16 cellular contexts compared by ENCODE assay signal in genomic region chr1:8194481-8195227, GRCh38.
DNase-seq lines count a peak whose midpoint lies in the region; ATAC-seq and TF ChIP-seq lines count a peak whose summit lies in the region.
"Had no signal": no experiment of that assay in that cellular context is flagged by ENCODE, and none has a peak within 500 bp of the region (broad histone marks: within the 10 kb centered on the region; RNA-seq: fewer than 3 reads in every experiment).

No MANE protein-coding gene starts in this region.

- H3K27me3 Mint-ChIP-seq in immature natural killer cell (ENCODE audit: low read depth in 3 of 3) = peaks cover 0 to 1% (median 0%) of the 10 kb centered on the region in 3 donors

- H3K4me3 Mint-ChIP-seq in immature natural killer cell = no peak overlapping the region
- H3K4me3 Mint-ChIP-seq: activated naive CD4-positive, alpha-beta T cell treated with anti-CD3 and anti-CD28 coated beads for 36 hours; memory B cell had no signal

- no peaks in the 10 kb centered on the region for H3K36me3 ChIP-seq in thoracic aorta
- H3K36me3 ChIP-seq: stomach had no signal

- no peak for ATAC-seq in thoracic aorta (ENCODE audit: insufficient number of reproducible peaks, low FRiP score, low read depth)
- ATAC-seq in HG02973 (IDR thresholded peaks at IDR 0.05; ENCODE audit: unreplicated experiment) = no peak

- TF ChIP-seq CTCF in RWPE1 (conservative IDR thresholded peaks at IDR 0.05; ENCODE audit: low read depth) (no peak), fibroblast of pulmonary artery (IDR thresholded peaks at IDR 0.05; ENCODE audit: low read length, missing control alignments) (no peak), thoracic aorta (IDR thresholded peaks at IDR 0.05) (no peak)

- no peaks in the 10 kb centered on the region for H3K9me3 Mint-ChIP-seq in immature natural killer cell
- H3K9me3 Mint-ChIP-seq: activated naive CD4-positive, alpha-beta T cell treated with anti-CD3 and anti-CD28 coated beads for 36 hours; memory B cell had no signal

- no peaks in the 10 kb centered on the region for H3K9me3 ChIP-seq in thoracic aorta
- H3K9me3 ChIP-seq: stomach had no signal

- DNase-seq in NCI-H2029 (lab: John Stamatoyannopoulos, UW) (peak; percentile 28), NCI-H2029 treated with DMSO at 0.1 percent for 48 hours (lab: John Stamatoyannopoulos, UW) (no peak), RWPE1 (ENCODE audit: low spot score) (peak; percentile 35), fibroblast of pulmonary artery (ENCODE audit: low read depth) (peak; percentile 26), thoracic aorta (ENCODE audit: low spot score) (no peak), HuH-7 (ENCODE audit: low spot score) (no peak), immature natural killer cell (no peak)
- DNase-seq: ACHN; activated naive CD4-positive, alpha-beta T cell treated with anti-CD3 and anti-CD28 coated beads for 36 hours; GDM1; NCI-H1048; NCI-H82; stimulated activated CD4-positive, alpha-beta T cell treated with anti-CD3 and anti-CD28 coated beads, Interleukin-4, amount 100 ng/mL, for 4 hours; stomach had no signal

- CTCF ChIA-PET in RWPE1 (lab: Yijun Ruan, JAX) = no interaction called here

- POLR2A ChIA-PET in RWPE1 (lab: Yijun Ruan, JAX; ENCODE audit: low non-redundant PET) = no interaction called here

- H3K4me3 ChIP-seq in fibroblast of pulmonary artery (replicated peaks; ENCODE audit: low read depth, low read length) (no peak overlapping the region), thoracic aorta (no peak overlapping the region)
- H3K4me3 ChIP-seq: stomach had no signal

- H3K27ac ChIP-seq in RWPE1 = peak overlapping the region; percentile 99
- H3K27ac ChIP-seq in thoracic aorta = peak overlapping the region; percentile 43 to 65
- H3K27ac ChIP-seq: stomach had no signal

- H3K27me3 ChIP-seq in thoracic aorta (replicated peaks; ENCODE audit: insufficient read depth) = no peaks in the 10 kb centered on the region
- H3K27me3 ChIP-seq: stomach had no signal

- no peaks in the 10 kb centered on the region for H3K4me1 Mint-ChIP-seq in immature natural killer cell
- H3K4me1 Mint-ChIP-seq: memory B cell had no signal

- no peaks in the 10 kb centered on the region for H3K36me3 Mint-ChIP-seq in immature natural killer cell
- H3K36me3 Mint-ChIP-seq: memory B cell had no signal

- H3K27ac Mint-ChIP-seq in immature natural killer cell = no peak overlapping the region
- H3K27ac Mint-ChIP-seq: activated naive CD4-positive, alpha-beta T cell treated with anti-CD3 and anti-CD28 coated beads for 36 hours; memory B cell had no signal

- H3K4me1 ChIP-seq in thoracic aorta (ENCODE audit: control insufficient read depth in 1 of 2, low read depth in 2 of 2) = peaks cover 17 to 53% of the 10 kb centered on the region in 2 donors

Comparison
In these comparisons a context has a peak if more than half of its experiments do, and no peak if none do; other contexts are left out.
1. DNase-seq: peak in NCI-H2029 (single experiment), RWPE1 (single experiment) and fibroblast of pulmonary artery (single experiment); none in NCI-H2029 treated with DMSO at 0.1 percent for 48 hours (single experiment), thoracic aorta (single experiment), HuH-7 (single experiment) and immature natural killer cell (0 of 3).